8 cellular contexts compared by ENCODE assay signal in genomic region chr5:151729597-151729996, GRCh38. TPM values are rescaled to one million over a fixed set of nuclear protein-coding genes. Genes with fewer than 3 reads are reported as not detected.
DNase-seq lines count a peak whose midpoint lies in the region; ATAC-seq, FAIRE-seq and TF ChIP-seq lines count a peak whose summit lies in the region.
"Not testable (repeated sequence)": the region's sequence is repeated elsewhere in the genome, so short reads cannot be mapped to it uniquely, and the experiment has no call there.
"Had no signal": no experiment of that assay in that cellular context is flagged by ENCODE, and none has a peak within 500 bp of the region (broad histone marks: within the 10 kb centered on the region; RNA-seq: fewer than 3 reads in every experiment).

No MANE protein-coding gene starts in this region.

- H4K20me1 ChIP-seq in PC-9 (ENCODE audit: insufficient read depth); H1 (replicated peaks in 1 of 2; ENCODE audit: control insufficient read depth in 1 of 2, insufficient read depth in 2 of 2, low read length in 2 of 2): not testable (repeated sequence)

- BruUV-seq in PC-9 (replicated peaks; lab: Mats Ljungman, UMichigan): not testable (repeated sequence)

- H2BK15ac ChIP-seq in H1 (ENCODE audit: low read length); mesendoderm (replicated peaks; ENCODE audit: low read depth): not testable (repeated sequence)

- DNase-seq in A549 (ENCODE audit: low read depth in 1 of 2, low spot score in 1 of 2) (peak in 1 of 2 experiments; percentile 69), EL (peak; percentile 38), HT-29 (ENCODE audit: low spot score) (peak; percentile 21), PC-9 (peak; percentile 39 to 47), amniotic epithelial cell (ENCODE audit: low read depth) (peak; percentile 73), mesendoderm (peak; percentile 70)
- not testable (repeated sequence) for DNase-seq in H1 (ENCODE audit: low read depth in 1 of 2, low spot score in 2 of 2)

- H3K18ac ChIP-seq in H1 (ENCODE audit: extremely low read depth, low read length); mesendoderm (ENCODE audit: low read length): not testable (repeated sequence)

- H3K9me3 ChIP-seq in A549; PC-9 (ENCODE audit: insufficient read depth, low read depth): not testable (repeated sequence)
- H3K9me3 ChIP-seq in H1 (ENCODE audit: insufficient read depth in 2 of 2, low read depth in 1 of 2, low read length in 1 of 2): peaks cover 13 to 19% of the 10 kb centered on the region in 2 experiments

- not testable (repeated sequence) for H4K5ac ChIP-seq in H1 (ENCODE audit: insufficient read length, low read depth, low read length); mesendoderm (ENCODE audit: low read length)

- peak overlapping the region; percentile 44; the same call in 2 of the 3 replicates for H3K4me2 ChIP-seq in A549
- not testable (repeated sequence) for H3K4me2 ChIP-seq in PC-9; H1 (ENCODE audit: insufficient read depth in 1 of 2, low read depth in 2 of 2, low read length in 2 of 2); mesendoderm (ENCODE audit: low read length)

- peak in 1 of 2 experiments; percentile 80; a peak in 2 of 5 replicates for TF ChIP-seq EP300 in A549 (IDR thresholded peaks at IDR 0.05)
- TF ChIP-seq EP300 in H1 (IDR thresholded peaks at IDR 0.05; ENCODE audit: borderline replicate concordance in 1 of 2, low read depth in 2 of 2, low read length in 2 of 2): peak in 1 of 2 experiments; percentile 91; a peak in 1 of 3 replicates

- not testable (repeated sequence) for H2BK20ac ChIP-seq in H1 (ENCODE audit: low read length)

- H3F3A ChIP-seq in PC-9 (ENCODE audit: insufficient read depth, low read depth): peaks cover 12% of the 10 kb centered on the region; the same call in 1 of the 2 replicates

- not testable (repeated sequence) for H3K14ac ChIP-seq in H1 (ENCODE audit: insufficient read length)

- not testable (repeated sequence) for H3K23ac ChIP-seq in H1 (ENCODE audit: insufficient read length); mesendoderm (ENCODE audit: low read length)

- not testable (repeated sequence) for TF ChIP-seq CTCF in A549 (IDR thresholded peaks at IDR 0.05); PC-9 (conservative IDR thresholded peaks at IDR 0.05); H1 (IDR thresholded peaks at IDR 0.05; ENCODE audit: control extremely low read depth in 1 of 3, insufficient read depth in 1 of 3, low read depth in 1 of 3, low read length in 3 of 3)

- H4K91ac ChIP-seq in H1 (replicated peaks; ENCODE audit: insufficient read length, low read length): not testable (repeated sequence)

- not testable (repeated sequence) for H3K36me3 ChIP-seq in PC-9 (ENCODE audit: low read depth); H1 (ENCODE audit: control insufficient read depth in 2 of 4, insufficient read depth in 4 of 4, low read length in 3 of 4); mesendoderm (ENCODE audit: control insufficient read depth, insufficient read depth, low read length)

- H3K79me2 ChIP-seq in PC-9 (ENCODE audit: low read depth); H1 (ENCODE audit: control insufficient read depth in 1 of 2, insufficient read depth in 2 of 2, low read length in 2 of 2); mesendoderm (ENCODE audit: control insufficient read depth, insufficient read depth, low read length): not testable (repeated sequence)

- H3K4ac ChIP-seq in H1 (replicated peaks; ENCODE audit: insufficient read length, low read depth, low read length); mesendoderm (ENCODE audit: low read depth, low read length): not testable (repeated sequence)

- WGBS in A549 (ENCODE audit: missing lambda C conversion rate): 34% methylated on average over 5 of the region's 5 CpGs
- WGBS in H1 (ENCODE audit: extremely low coverage in 1 of 2, insufficient coverage in 1 of 2, insufficient read length in 1 of 2, insufficient replicate concordance in 2 of 2, low coverage in 1 of 2, low lambda C conversion rate in 2 of 2, missing lambda C conversion rate in 1 of 2), 2 experiments: 79% methylated on average over 5 of the region's 5 CpGs; no CpG with 5 or more reads in 1 of the 2 experiments
- no CpG with 5 or more reads among the region's 5 CpGs for WGBS in mesendoderm (ENCODE audit: extremely low coverage, insufficient coverage, low lambda C conversion rate)

- FAIRE-seq in A549 (lab: Jason Lieb, UNC); H1 (lab: Jason Lieb, UNC): not testable (repeated sequence)

- H3K9ac ChIP-seq in H1 (replicated peaks in 1 of 4; ENCODE audit: extremely low read depth in 1 of 4, low read depth in 3 of 4, low read length in 3 of 4); mesendoderm (ENCODE audit: low read length): not testable (repeated sequence)

- peaks cover 10% of the 10 kb centered on the region; the same call in 2 of the 3 replicates for H3K4me1 ChIP-seq in A549
- H3K4me1 ChIP-seq in PC-9 (replicated peaks; ENCODE audit: insufficient read depth); H1 (replicated peaks in 1 of 4; ENCODE audit: control insufficient read depth in 3 of 4, insufficient read depth in 4 of 4, low read length in 3 of 4); mesendoderm (ENCODE audit: control insufficient read depth, low read depth, low read length): not testable (repeated sequence)

- H3K9me2 ChIP-seq in PC-9 (ENCODE audit: insufficient read depth): not testable (repeated sequence)

- TF ChIP-seq RAD21 in A549 (conservative IDR thresholded peaks at IDR 0.05 in 1 of 2, IDR thresholded peaks at IDR 0.05 in 1 of 2); H1 (IDR thresholded peaks at IDR 0.05 in 1 of 2, conservative IDR thresholded peaks at IDR 0.05 in 1 of 2; ENCODE audit: low read depth in 2 of 2, low read length in 2 of 2): not testable (repeated sequence)

- H2AK5ac ChIP-seq in H1 (ENCODE audit: low read depth, low read length); mesendoderm (ENCODE audit: low read length): not testable (repeated sequence)

- H2BK12ac ChIP-seq in H1 (ENCODE audit: low read depth, low read length): not testable (repeated sequence)

- not testable (repeated sequence) for H3K56ac ChIP-seq in H1 (replicated peaks; ENCODE audit: insufficient read length, low read depth, low read length); mesendoderm (ENCODE audit: low read length)

- not testable (repeated sequence) for H2AFZ ChIP-seq in PC-9; H1 (ENCODE audit: low read length)

- H3K23me2 ChIP-seq in H1 (ENCODE audit: low read depth, low read length): not testable (repeated sequence)

- H3K79me1 ChIP-seq in H1 (ENCODE audit: low read depth, low read length); mesendoderm (ENCODE audit: low read length): not testable (repeated sequence)

- H2BK120ac ChIP-seq in H1 (replicated peaks; ENCODE audit: low read depth, low read length); mesendoderm (ENCODE audit: low read depth, low read length): not testable (repeated sequence)

- not testable (repeated sequence) for TF ChIP-seq POLR2A in A549 (IDR thresholded peaks at IDR 0.05; ENCODE audit: low read length); H1 (IDR thresholded peaks at IDR 0.05; ENCODE audit: control extremely low read depth in 1 of 2, low read depth in 2 of 2, low read length in 2 of 2)

- H3K27me3 ChIP-seq in PC-9 (ENCODE audit: insufficient read depth, low read depth); H1 (replicated peaks in 1 of 4; ENCODE audit: control insufficient read depth in 3 of 4, extremely low read depth in 1 of 4, insufficient read depth in 3 of 4, low read length in 3 of 4); mesendoderm (ENCODE audit: insufficient read depth, low read length, poor library complexity): not testable (repeated sequence)

- H2BK5ac ChIP-seq in H1 (ENCODE audit: low read depth, low read length); mesendoderm (ENCODE audit: low read length): not testable (repeated sequence)

- peak overlapping the region; percentile 56 to 85; a peak in 5 of 6 replicates for H3K27ac ChIP-seq in A549
- H3K27ac ChIP-seq in PC-9; H1 (ENCODE audit: low read depth, low read length); mesendoderm (ENCODE audit: low read depth, low read length): not testable (repeated sequence)

- intact Hi-C loops in PC-9 (cut with micrococcal nuclease; ENCODE audit: unreplicated experiment): not testable (repeated sequence)

- not testable (repeated sequence) for H3K4me3 ChIP-seq in A549; PC-9; H1 (ENCODE audit: extremely low read depth in 1 of 4, insufficient read depth in 2 of 4, low read depth in 3 of 4, low read length in 4 of 4); mesendoderm (ENCODE audit: low read length)

- ATAC-seq in A549: peak in 1 of 2 experiments; percentile 47; a peak in 3 of 6 replicates

- H4K8ac ChIP-seq in H1 (ENCODE audit: extremely low read depth, insufficient read depth, low read length); mesendoderm (ENCODE audit: low read depth, low read length): not testable (repeated sequence)

- POLR2A ChIA-PET in A549 (lab: Yijun Ruan, JAX); PC-9 (lab: Charles Lee; ENCODE audit: unreplicated experiment); H1 (lab: Charles Lee; ENCODE audit: partially characterized antibody): not testable (repeated sequence)

- CTCF ChIA-PET in A549 (lab: Yijun Ruan, JAX): interaction anchor here (24.6 kb wide), 1 partner anchor 73 kb away, joined by 529 read pairs; no protein-coding TSS in a partner anchor
- CTCF ChIA-PET in PC-9 (lab: Charles Lee): not testable (repeated sequence)
- CTCF ChIA-PET in H1 (lab: Charles Lee; ENCODE audit: partially characterized antibody): interaction anchor here (1.0 to 38.0 kb wide), 3 partner anchors 10 to 66 kb away, joined by 3 to 991 read pairs (median 26); no protein-coding TSS in a partner anchor

RNA-seq across cellular contexts. Expression of gene ATOX1, which starts 28.8 kb away (rescaled TPM):
- polyA plus RNA-seq in A549 (2011; rRNA removed) (58.1 and 78.8 TPM in 2 replicates), A549 (2017; fragmentation: RNase III; extraction: RNeasy Plus Mini Kit Qiagen cat#74134 plus additional on column Dnase treatment) (215 to 223 TPM (median 218 TPM) in 3 replicates), H1 (2011; rRNA removed) (232 and 249 TPM in 2 replicates)
- 299 and 387 TPM in 2 replicates for polyA plus RNA-seq in A549 (2012; cell fraction: cytosol; rRNA removed)
- polyA plus RNA-seq in A549 (2012; cell fraction: nucleus; rRNA removed): 100 and 118 TPM in 2 replicates
- polyA minus RNA-seq in A549 (2011; rRNA and poly(A)+ RNA removed): 61.8 and 72.7 TPM in 2 replicates
- 43.6 and 55.2 TPM in 2 replicates for total RNA-seq in HT-29 (2014; rRNA removed; shearing (Covaris generic))
- total RNA-seq in PC-9 (2021): 175 and 201 TPM in 2 replicates
- 77.9 and 79.9 TPM in 2 replicates for total RNA-seq in H1 (2021; fragmentation: NEBNext Ultra II Directional; extraction: Animal tissue kit (Norgen Biotek cat#: 25700))
- polyA plus RNA-seq in H1 (2011; cell fraction: cytosol; rRNA removed): 197 TPM
- 95.2 TPM for polyA plus RNA-seq in H1 (2011; cell fraction: nucleus; rRNA removed)
- 110 to 175 TPM (median 169 TPM) in 4 replicates for polyA plus RNA-seq in H1 (2012, experiment 1 of 2)
- 332 TPM for polyA plus RNA-seq in H1 (2012, experiment 2 of 2)
- polyA plus RNA-seq in H1 (2013, experiment 1 of 2): 137 TPM
- 153 TPM for polyA plus RNA-seq in H1 (2013, experiment 2 of 2)
- 68.1 and 82.4 TPM in 2 replicates for polyA minus RNA-seq in H1 (2011; rRNA and poly(A)+ RNA removed)
- 33.2 TPM for polyA minus RNA-seq in H1 (2011; cell fraction: cytosol; rRNA and poly(A)+ RNA removed)
- polyA minus RNA-seq in H1 (2011; cell fraction: nucleus; rRNA and poly(A)+ RNA removed): 40.2 TPM
- polyA plus RNA-seq in mesendoderm (2013, experiment 1 of 2): 143 TPM
- 143 TPM for polyA plus RNA-seq in mesendoderm (2013, experiment 2 of 2)

RNA-seq across cellular contexts. Expression of gene G3BP1, which starts 42.2 kb away (rescaled TPM):
- 126 and 167 TPM in 2 replicates for polyA plus RNA-seq in A549 (2011; rRNA removed)
- polyA plus RNA-seq in A549 (2012; cell fraction: cytosol; rRNA removed): 29.1 and 31.7 TPM in 2 replicates
- polyA plus RNA-seq in A549 (2012; cell fraction: nucleus; rRNA removed): 30.8 and 60.6 TPM in 2 replicates
- 176 to 178 TPM (median 176 TPM) in 3 replicates for polyA plus RNA-seq in A549 (2017; fragmentation: RNase III; extraction: RNeasy Plus Mini Kit Qiagen cat#74134 plus additional on column Dnase treatment)
- 284 and 339 TPM in 2 replicates for polyA minus RNA-seq in A549 (2011; rRNA and poly(A)+ RNA removed)
- total RNA-seq in HT-29 (2014; rRNA removed; shearing (Covaris generic)): 134 TPM in 2 replicates
- total RNA-seq in PC-9 (2021): 203 and 254 TPM in 2 replicates
- total RNA-seq in H1 (2021; fragmentation: NEBNext Ultra II Directional; extraction: Animal tissue kit (Norgen Biotek cat#: 25700)): 516 and 529 TPM in 2 replicates
- polyA plus RNA-seq in H1 (2011; rRNA removed): 57.0 and 71.2 TPM in 2 replicates
- polyA plus RNA-seq in H1 (2011; cell fraction: cytosol; rRNA removed): 72.4 TPM
- polyA plus RNA-seq in H1 (2011; cell fraction: nucleus; rRNA removed): 75.6 TPM
- polyA plus RNA-seq in H1 (2012, experiment 1 of 2): 193 to 256 TPM (median 226 TPM) in 4 replicates
- 21.2 TPM for polyA plus RNA-seq in H1 (2012, experiment 2 of 2)
- polyA plus RNA-seq in H1 (2013, experiment 1 of 2): 127 TPM
- 121 TPM for polyA plus RNA-seq in H1 (2013, experiment 2 of 2)
- 307 and 404 TPM in 2 replicates for polyA minus RNA-seq in H1 (2011; rRNA and poly(A)+ RNA removed)
- 282 TPM for polyA minus RNA-seq in H1 (2011; cell fraction: cytosol; rRNA and poly(A)+ RNA removed)
- 293 TPM for polyA minus RNA-seq in H1 (2011; cell fraction: nucleus; rRNA and poly(A)+ RNA removed)
- 191 TPM for polyA plus RNA-seq in mesendoderm (2013, experiment 1 of 2)
- polyA plus RNA-seq in mesendoderm (2013, experiment 2 of 2): 192 TPM

RNA-seq across cellular contexts. Expression of gene SPARC, which starts 42.9 kb away (rescaled TPM):
- 23.1 and 33.8 TPM in 2 replicates for polyA plus RNA-seq in A549 (2011; rRNA removed)
- 27.1 and 30.5 TPM in 2 replicates for polyA plus RNA-seq in A549 (2012; cell fraction: cytosol; rRNA removed)
- polyA plus RNA-seq in A549 (2012; cell fraction: nucleus; rRNA removed): 27.8 and 33.0 TPM in 2 replicates
- 29.1 to 53.4 TPM (median 45.7 TPM) in 3 replicates for polyA plus RNA-seq in A549 (2017; fragmentation: RNase III; extraction: RNeasy Plus Mini Kit Qiagen cat#74134 plus additional on column Dnase treatment)
- 30.9 and 41.1 TPM in 2 replicates for polyA minus RNA-seq in A549 (2011; rRNA and poly(A)+ RNA removed)
- not detected in 2 replicates for total RNA-seq in HT-29 (2014; rRNA removed; shearing (Covaris generic))
- 68.7 and 84.1 TPM in 2 replicates for total RNA-seq in PC-9 (2021)
- 438 and 452 TPM in 2 replicates for total RNA-seq in H1 (2021; fragmentation: NEBNext Ultra II Directional; extraction: Animal tissue kit (Norgen Biotek cat#: 25700))
- 375 and 434 TPM in 2 replicates for polyA plus RNA-seq in H1 (2011; rRNA removed)
- polyA plus RNA-seq in H1 (2011; cell fraction: cytosol; rRNA removed): 385 TPM
- 501 TPM for polyA plus RNA-seq in H1 (2011; cell fraction: nucleus; rRNA removed)
- 385 to 537 TPM (median 495 TPM) in 4 replicates for polyA plus RNA-seq in H1 (2012, experiment 1 of 2)
- 164 TPM for polyA plus RNA-seq in H1 (2012, experiment 2 of 2)
- polyA plus RNA-seq in H1 (2013, experiment 1 of 2): 450 TPM
- 478 TPM for polyA plus RNA-seq in H1 (2013, experiment 2 of 2)
- 271 and 297 TPM in 2 replicates for polyA minus RNA-seq in H1 (2011; rRNA and poly(A)+ RNA removed)
- 203 TPM for polyA minus RNA-seq in H1 (2011; cell fraction: cytosol; rRNA and poly(A)+ RNA removed)
- 95.3 TPM for polyA minus RNA-seq in H1 (2011; cell fraction: nucleus; rRNA and poly(A)+ RNA removed)
- 371 TPM for polyA plus RNA-seq in mesendoderm (2013, experiment 1 of 2)
- polyA plus RNA-seq in mesendoderm (2013, experiment 2 of 2): 377 TPM
- polyA plus RNA-seq: CD4-positive, CD25-positive, alpha-beta regulatory T cell had no signal

Comparison
In these comparisons a context has a peak if more than half of its experiments do, and no peak if none do; other contexts are left out.
1. RNA of gene SPARC, which starts 42.9 kb away (total RNA-seq): 438 to 452 TPM in H1 and 68.7 to 84.1 TPM in PC-9; not detected in HT-29; every median in the first group is over 10 times any median in the second.